8 cellular contexts compared by ENCODE assay signal in the genomic region with DNA sequence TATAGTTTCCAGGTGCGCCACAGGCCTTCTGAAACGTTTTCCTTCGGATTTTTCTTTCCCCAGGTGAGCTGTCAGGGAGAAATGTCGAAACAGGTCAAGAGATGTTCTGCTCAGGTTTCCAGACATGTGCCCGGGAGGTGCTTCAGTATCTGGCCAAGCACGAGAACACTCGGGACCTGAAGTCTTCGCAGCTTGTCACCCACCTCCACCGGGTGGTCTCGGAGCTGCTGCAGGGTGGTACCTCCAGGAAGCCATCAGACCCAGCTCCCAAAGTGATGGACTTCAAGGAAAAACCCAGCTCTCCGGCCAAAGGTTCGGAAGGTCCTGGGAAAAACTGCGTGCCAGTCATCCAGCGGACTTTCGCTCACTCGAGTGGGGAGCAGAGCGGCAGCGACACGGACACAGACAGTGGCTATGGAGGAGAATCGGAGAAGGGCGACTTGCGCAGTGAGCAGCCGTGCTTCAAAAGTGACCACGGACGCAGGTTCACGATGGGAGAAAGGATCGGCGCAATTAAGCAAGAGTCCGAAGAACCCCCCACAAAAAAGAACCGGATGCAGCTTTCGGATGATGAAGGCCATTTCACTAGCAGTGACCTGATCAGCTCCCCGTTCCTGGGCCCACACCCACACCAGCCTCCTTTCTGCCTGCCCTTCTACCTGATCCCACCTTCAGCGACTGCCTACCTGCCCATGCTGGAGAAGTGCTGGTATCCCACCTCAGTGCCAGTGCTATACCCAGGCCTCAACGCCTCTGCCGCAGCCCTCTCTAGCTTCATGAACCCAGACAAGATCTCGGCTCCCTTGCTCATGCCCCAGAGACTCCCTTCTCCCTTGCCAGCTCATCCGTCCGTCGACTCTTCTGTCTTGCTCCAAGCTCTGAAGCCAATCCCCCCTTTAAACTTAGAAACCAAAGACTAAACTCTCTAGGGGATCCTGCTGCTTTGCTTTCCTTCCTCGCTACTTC. TPM values are rescaled to one million over a fixed set of nuclear protein-coding genes. Genes with fewer than 3 reads are reported as not detected.
DNase-seq lines count a peak whose midpoint lies in the region; ATAC-seq and TF ChIP-seq lines count a peak whose summit lies in the region.

No MANE protein-coding gene starts in this region.

- no peak for TF ChIP-seq EP300 in esophagus muscularis mucosa (IDR thresholded peaks at IDR 0.05)

- TF ChIP-seq CTCF in GM12864 (IDR thresholded peaks at IDR 0.05; ENCODE audit: low read depth, low read length, missing control alignments): no peak
- no peak for TF ChIP-seq CTCF in WERI-Rb-1 (IDR thresholded peaks at IDR 0.05; ENCODE audit: low read depth, low read length)
- no peak for TF ChIP-seq CTCF in esophagus muscularis mucosa (IDR thresholded peaks at IDR 0.05)
- no peak for TF ChIP-seq CTCF in gastrocnemius medialis (IDR thresholded peaks at IDR 0.05 in 4 of 5, conservative IDR thresholded peaks at IDR 0.05 in 1 of 5)

- H3K27ac ChIP-seq in WERI-Rb-1 (peak overlapping the region; percentile 84), esophagus muscularis mucosa (replicated peaks in 1 of 4) (peak overlapping the region; percentile 95 to 99 (median 97)), gastrocnemius medialis (peak overlapping the region; percentile 96 to 100 (median 99))

- ATAC-seq in gastrocnemius medialis (no peak), HG02840 (IDR thresholded peaks at IDR 0.05; ENCODE audit: low FRiP score, unreplicated experiment) (no peak), HG03280 (IDR thresholded peaks at IDR 0.05; ENCODE audit: unreplicated experiment) (no peak)

- DNase-seq in GM12864 (ENCODE audit: low read depth): no peak
- no peak for DNase-seq in WERI-Rb-1
- DNase-seq in esophagus muscularis mucosa (ENCODE audit: extremely low spot score): no peak
- DNase-seq in gastrocnemius medialis: peak; percentile 58 to 77
- no peak for DNase-seq in islet precursor cell
- no peak for DNase-seq in NK-92 (lab: John Stamatoyannopoulos, UW; ENCODE audit: unreplicated experiment)

- no peaks in the 10 kb centered on the region for H3K27me3 ChIP-seq in WERI-Rb-1 (ENCODE audit: insufficient read depth, low read depth, severe bottlenecking)
- H3K27me3 ChIP-seq in esophagus muscularis mucosa: no peaks in the 10 kb centered on the region
- H3K27me3 ChIP-seq in gastrocnemius medialis: no peaks in the 10 kb centered on the region

- peaks cover 40% of the 10 kb centered on the region for H3K36me3 ChIP-seq in WERI-Rb-1
- peaks cover 0 to 22% (median 11%) of the 10 kb centered on the region in 4 donors for H3K36me3 ChIP-seq in esophagus muscularis mucosa
- H3K36me3 ChIP-seq in gastrocnemius medialis: no peaks in the 10 kb centered on the region

- WGBS in esophagus muscularis mucosa: 81% methylated on average over 39 of the region's 40 CpGs

- in situ Hi-C loops in gastrocnemius medialis (cut with MboI; ENCODE audit: low sequenced_read_pairs in 4 of 4): loop anchor here in 2 of 4 donors (5.0 to 25.0 kb wide), 2 partner anchors 139 to 204 kb away; a partner anchor contains a TSS

- TF ChIP-seq POLR2A in esophagus muscularis mucosa (IDR thresholded peaks at IDR 0.05; ENCODE audit: low read depth) (peak; percentile 28), gastrocnemius medialis (IDR thresholded peaks at IDR 0.05) (peak; percentile 67 to 70)

- intact Hi-C loops in esophagus muscularis mucosa (cut with DNase I) (loop anchor here (10.0 kb wide), 1 partner anchor 478 kb away; no protein-coding TSS in a partner anchor), gastrocnemius medialis (cut with DNase I; ENCODE audit: low total_unique reads) (no loop called here)

- no peaks in the 10 kb centered on the region for H3K9me3 ChIP-seq in WERI-Rb-1 (ENCODE audit: severe bottlenecking)
- H3K9me3 ChIP-seq in esophagus muscularis mucosa: no peaks in the 10 kb centered on the region
- H3K9me3 ChIP-seq in gastrocnemius medialis: no peaks in the 10 kb centered on the region

- H3K4me1 ChIP-seq in esophagus muscularis mucosa (peaks cover 59 to 76% (median 71%) of the 10 kb centered on the region in 4 donors), gastrocnemius medialis (peaks cover 26 to 61% of the 10 kb centered on the region in 2 donors)

- H3K4me3 ChIP-seq in GM12864 (ENCODE audit: low read depth, low read length): peak overlapping the region; percentile 91
- H3K4me3 ChIP-seq in WERI-Rb-1 (ENCODE audit: low read depth, low read length): peak overlapping the region; percentile 98
- H3K4me3 ChIP-seq in esophagus muscularis mucosa: peak overlapping the region; percentile 39 to 94 (median 56)
- peak overlapping the region; percentile 82 to 95 (median 92) for H3K4me3 ChIP-seq in gastrocnemius medialis

RNA-seq across cellular contexts. Expression of a gene that starts 3.8 kb away (rescaled TPM):
- 100 to 1,000 TPM in 1 of 4 donors, 10 to 100 TPM in 2, 1 to 10 TPM in 1; 8.3 to 170 (median 19.4) TPM for total RNA-seq in esophagus muscularis mucosa
- total RNA-seq in gastrocnemius medialis: 10 to 100 TPM; 19.2 to 96.7 (median 45.3) TPM

Comparison
In these comparisons a context has a peak if more than half of its experiments do, and no peak if none do; other contexts are left out.
1. DNase-seq: peak in gastrocnemius medialis (2 of 2); none in GM12864 (single experiment), WERI-Rb-1 (single experiment), esophagus muscularis mucosa (single experiment), islet precursor cell (single experiment) and NK-92 (single experiment).
2. Peak in every context shown above with its lines, with median percentiles within 50 percentile points of each other: H3K4me3 ChIP-seq and H3K27ac ChIP-seq.